22 cellular contexts compared by ENCODE assay signal in the genomic region with DNA sequence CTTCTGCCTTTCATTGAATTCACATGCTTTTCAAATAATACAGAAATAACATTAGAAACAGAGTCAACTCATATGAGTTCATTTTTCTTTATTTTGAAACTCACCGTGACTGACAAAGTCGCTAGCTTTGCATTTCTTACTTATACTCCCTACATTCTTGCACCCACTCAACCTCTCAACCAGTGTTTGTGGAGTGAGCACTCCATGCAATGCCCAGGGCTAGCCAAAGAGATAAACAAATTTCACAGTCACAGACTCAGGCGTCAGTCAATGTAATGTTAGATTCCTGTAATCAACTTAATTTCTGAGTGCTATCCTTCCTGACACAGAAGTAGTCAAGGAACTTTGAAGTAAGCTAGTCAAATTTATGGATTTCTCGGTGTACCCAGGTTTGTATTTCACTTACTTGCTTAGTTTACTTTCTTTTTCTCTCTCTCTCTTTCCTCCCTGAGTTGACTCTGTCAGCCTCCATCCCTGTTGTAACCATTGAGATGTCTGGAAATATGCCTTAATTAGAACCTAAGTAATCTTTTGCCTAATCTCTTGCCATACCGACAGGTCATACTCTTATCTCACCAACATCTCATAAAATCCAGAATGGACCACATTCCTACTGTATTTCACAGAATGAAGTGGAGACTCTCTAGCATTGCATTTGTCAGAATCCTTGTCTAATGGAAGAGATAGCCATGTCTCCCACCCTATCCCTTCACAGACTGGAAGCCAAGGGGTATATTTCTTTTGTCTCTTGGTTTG.
A peak's percentile ranks its signal among the peaks of the same experiment; 100 is the strongest.
DNase-seq lines count a peak whose midpoint lies in the region; ATAC-seq, FAIRE-seq and TF ChIP-seq lines count a peak whose summit lies in the region.
"Had no signal": no experiment of that assay in that cellular context is flagged by ENCODE, and none has a peak within 500 bp of the region (broad histone marks: within the 10 kb centered on the region; RNA-seq: fewer than 3 reads in every experiment).

No MANE protein-coding gene starts in this region.

- TF ChIP-seq CTCF in left ventricle myocardium inferior (IDR thresholded peaks at IDR 0.05; ENCODE audit: borderline replicate concordance) (no peak), ascending aorta (IDR thresholded peaks at IDR 0.05) (no peak), nephron progenitor cell (IDR thresholded peaks at IDR 0.05) (no peak), natural killer cell (IDR thresholded peaks at IDR 0.05) (no peak), D721Med (IDR thresholded peaks at IDR 0.05; ENCODE audit: insufficient read depth, missing control alignments) (no peak)

- H3K4me3 ChIP-seq in left ventricle myocardium inferior (no peak overlapping the region), ascending aorta (no peak overlapping the region)
- H3K4me3 ChIP-seq: BLaER1 treated with 17β-estradiol and CSF1 and Interleukin-3, amounts not matched to agents 10 nM and 100 nM; GM12878 had no signal

- H3K36me3 Mint-ChIP-seq in nephron progenitor cell (ENCODE audit: low read depth) (no peaks in the 10 kb centered on the region), natural killer cell (no peaks in the 10 kb centered on the region)
- H3K36me3 Mint-ChIP-seq: CD8-positive, alpha-beta memory T cell had no signal

- no peak for FAIRE-seq in D721Med (lab: Jason Lieb, UNC)
- FAIRE-seq: GM12878, HTR-8/SVneo had no signal

- no peak overlapping the region for H3K4me3 Mint-ChIP-seq in nephron progenitor cell
- H3K4me3 Mint-ChIP-seq in natural killer cell = no peak overlapping the region
- H3K4me3 Mint-ChIP-seq: CD8-positive, alpha-beta memory T cell had no signal

- H3K27me3 Mint-ChIP-seq in nephron progenitor cell (ENCODE audit: low read depth, poor library complexity) = no peaks in the 10 kb centered on the region
- H3K27me3 Mint-ChIP-seq in natural killer cell (ENCODE audit: low read depth in 2 of 2) = peaks cover 11 to 26% of the 10 kb centered on the region in 2 donors

- ATAC-seq in left ventricle myocardium superior (no peak), natural killer cell (no peak)
- ATAC-seq: GM12878 had no signal

- H3K9me3 Mint-ChIP-seq in nephron progenitor cell = peaks cover 32% of the 10 kb centered on the region
- no peaks in the 10 kb centered on the region for H3K9me3 Mint-ChIP-seq in natural killer cell

- DNase-seq in left ventricle myocardium inferior (no peak), left ventricle myocardium superior (no peak), ascending aorta (ENCODE audit: low spot score in 2 of 2) (no peak), nephron progenitor cell (no peak), natural killer cell (no peak), GM19238 (ENCODE audit: insufficient read length, low spot score) (no peak), NCI-H774 (lab: John Stamatoyannopoulos, UW) (no peak), D721Med (ENCODE audit: insufficient read length, low spot score) (no peak)
- DNase-seq: 8988T; CD8-positive, alpha-beta memory T cell; DMS79 treated with DMSO at 0.1 percent for 48 hours; GDM1; H7; NCI-H187; NCI-H526 treated with DMSO at 0.1 percent for 48 hours; NK-92 treated with Interleukin-12 subunit alpha and Interleukin-12 subunit beta, amount 100 ng/mL, for 24 hours; RPMI8226; SIG-M5 had no signal

- H3K27ac Mint-ChIP-seq in nephron progenitor cell (peak overlapping the region; percentile 26), natural killer cell (no peak overlapping the region)
- H3K27ac Mint-ChIP-seq: CD8-positive, alpha-beta memory T cell had no signal

- H3K27me3 ChIP-seq in left ventricle myocardium inferior (ENCODE audit: low read depth) (no peaks in the 10 kb centered on the region), ascending aorta (no peaks in the 10 kb centered on the region)
- H3K27me3 ChIP-seq: BLaER1 treated with 17β-estradiol and CSF1 and Interleukin-3, amounts not matched to agents 10 nM and 100 nM had no signal

- peaks cover 31% of the 10 kb centered on the region for H3K4me1 ChIP-seq in left ventricle myocardium inferior
- peaks cover 0 to 22% of the 10 kb centered on the region in 2 donors for H3K4me1 ChIP-seq in ascending aorta

- H3K36me3 ChIP-seq in left ventricle myocardium inferior = peaks cover 3% of the 10 kb centered on the region
- no peaks in the 10 kb centered on the region for H3K36me3 ChIP-seq in ascending aorta
- H3K36me3 ChIP-seq: BLaER1 treated with 17β-estradiol and CSF1 and Interleukin-3, amounts not matched to agents 10 nM and 100 nM had no signal

- H3K9me3 ChIP-seq in left ventricle myocardium inferior (replicated peaks) (peaks cover 23% of the 10 kb centered on the region), ascending aorta (no peaks in the 10 kb centered on the region)

- intact Hi-C loops in left ventricle myocardium inferior (cut with micrococcal nuclease) = no loop called here
- intact Hi-C loops in left ventricle myocardium superior (cut with micrococcal nuclease) = no loop called here
- intact Hi-C loops in ascending aorta (cut with DNase I) = loop anchor here (5.0 kb wide), 1 partner anchor 75 kb away; no protein-coding TSS in a partner anchor
- intact Hi-C loops in natural killer cell (cut with micrococcal nuclease) = no loop called here

- H3K27ac ChIP-seq in left ventricle myocardium inferior (replicated peaks) = peak overlapping the region; percentile 36
- H3K27ac ChIP-seq in ascending aorta = peak overlapping the region; percentile 83 to 90
- H3K27ac ChIP-seq: BLaER1 treated with 17β-estradiol and CSF1 and Interleukin-3, amounts not matched to agents 10 nM and 100 nM; HL-60 had no signal

- H3K4me1 Mint-ChIP-seq in nephron progenitor cell (peaks cover 23% of the 10 kb centered on the region), natural killer cell (no peaks in the 10 kb centered on the region)
